In genomic region chr10:71731791-71732190, GRCh38 we compare ENCODE assay signal across 33 cellular contexts. TPM values are rescaled to one million over a fixed set of nuclear protein-coding genes. Genes with fewer than 3 reads are reported as not detected.
DNase-seq lines count a peak whose midpoint lies in the region; ATAC-seq and TF ChIP-seq lines count a peak whose summit lies in the region.
"Had no signal": no experiment of that assay in that cellular context is flagged by ENCODE, and none has a peak within 500 bp of the region (broad histone marks: within the 10 kb centered on the region; RNA-seq: fewer than 3 reads in every experiment).

No MANE protein-coding gene starts in this region.

- H3K36me3 ChIP-seq in naive thymus-derived CD4-positive, alpha-beta T cell (ENCODE audit: control insufficient read depth in 2 of 3, insufficient read depth in 3 of 3, low read length in 3 of 3), result no peaks in the 10 kb centered on the region
- H3K36me3 ChIP-seq in body of pancreas (replicated peaks in 1 of 2; ENCODE audit: insufficient read depth in 1 of 2, low read depth in 2 of 2) (no peaks in the 10 kb centered on the region), testis (ENCODE audit: low read depth, missing control alignments) (no peaks in the 10 kb centered on the region)
- H3K36me3 ChIP-seq: left lung, upper lobe of left lung had no signal

- H3K27ac Mint-ChIP-seq in activated naive CD4-positive, alpha-beta T cell treated with anti-CD3 and anti-CD28 coated beads, Interleukin-2, amount 50 U/mL, for 24 hours, result peak overlapping the region; percentile 92
- H3K27ac Mint-ChIP-seq in activated T-helper 17 cell treated with anti-CD3 and anti-CD28 coated beads, Interleukin-2, amount 50 U/mL, for 72 hours, result peak overlapping the region; percentile 85
- peak overlapping the region in 8 of 9 donors; percentile 32 to 98 (median 81) for H3K27ac Mint-ChIP-seq in naive thymus-derived CD4-positive, alpha-beta T cell
- no peak overlapping the region for H3K27ac Mint-ChIP-seq in activated T-helper 1 cell treated with anti-CD3 and anti-CD28 coated beads, Interleukin-12 subunit alpha, Interleukin-12 subunit beta, Interleukin-2, Interleukin-4 antibody, amounts not matched to agents 30 ng/mL and 10 ng/mL and 1 ng/mL, durations not matched to agents 14 hours and 24 hours and 36 hours
- H3K27ac Mint-ChIP-seq: memory B cell; T-helper 1 cell treated with Interleukin-12 subunit alpha and Interleukin-12 subunit beta and Interleukin-4 antibody, amounts not matched to agents 30 μg/mL and 1 μg/mL, for 36 hours had no signal

- H3K36me3 Mint-ChIP-seq in activated naive CD4-positive, alpha-beta T cell treated with anti-CD3 and anti-CD28 coated beads, Interleukin-2, amount 50 U/mL, for 24 hours, result peaks cover 5% of the 10 kb centered on the region
- H3K36me3 Mint-ChIP-seq in activated T-helper 17 cell treated with anti-CD3 and anti-CD28 coated beads, Interleukin-2, amount 50 U/mL, for 72 hours (ENCODE audit: low read depth), result no peaks in the 10 kb centered on the region
- H3K36me3 Mint-ChIP-seq in naive thymus-derived CD4-positive, alpha-beta T cell, result no peaks in the 10 kb centered on the region
- peaks cover 2% of the 10 kb centered on the region for H3K36me3 Mint-ChIP-seq in activated T-helper 1 cell treated with anti-CD3 and anti-CD28 coated beads, Interleukin-12 subunit alpha, Interleukin-12 subunit beta, Interleukin-2, Interleukin-4 antibody, amounts not matched to agents 30 ng/mL and 10 ng/mL and 1 ng/mL, durations not matched to agents 14 hours and 24 hours and 36 hours (ENCODE audit: low read depth)
- H3K36me3 Mint-ChIP-seq: memory B cell had no signal

- peaks cover 90 to 97% of the 10 kb centered on the region in 2 donors for H3K4me1 ChIP-seq in naive thymus-derived CD4-positive, alpha-beta T cell (ENCODE audit: control insufficient read depth in 2 of 2, insufficient read depth in 2 of 2, low read length in 2 of 2)
- H3K4me1 ChIP-seq in body of pancreas (peaks cover 31% of the 10 kb centered on the region), testis (peaks cover 18% of the 10 kb centered on the region)

- 82 to 85% methylated on average over 5 to 12 of the region's 12 CpGs for WGBS in body of pancreas, 2 donors
- 80 to 91% methylated on average over 2 to 12 of the region's 12 CpGs for WGBS in testis, 2 donors

- DNase-seq in activated naive CD4-positive, alpha-beta T cell treated with Interleukin-2 at 50 U/mL for 16 hours, result no peak
- DNase-seq in naive thymus-derived CD4-positive, alpha-beta T cell, result no peak
- DNase-seq in body of pancreas, result no peak
- no peak for DNase-seq in activated T-helper 1 cell treated with anti-CD3 and anti-CD28 coated beads, Interleukin-12 subunit alpha, Interleukin-12 subunit beta, Interleukin-2, Interleukin-4 antibody, amounts not matched to agents 30 ng/mL and 10 ng/mL and 1 ng/mL, durations not matched to agents 14 hours and 24 hours and 36 hours (ENCODE audit: low spot score)
- no peak for DNase-seq in testis
- DNase-seq: activated gamma-delta T cell treated with Interleukin-2 at 50 U/mL for 16 hours; AML-193; aorta; glutamatergic neuron; left lung; NCI-H1436 treated with DMSO at 0.1 percent for 48 hours; NCI-H2081 treated with DMSO at 0.1 percent for 48 hours; NCI-H2227 treated with DMSO at 0.1 percent for 48 hours; NCI-H526; occipital lobe; PC-3; psoas muscle; stimulated activated CD4-positive, alpha-beta T cell treated with anti-CD3 and anti-CD28 coated beads, Interleukin-12 subunit alpha, Interleukin-12 subunit beta, amount 100 ng/mL, for 4 hours; stimulated activated CD4-positive, alpha-beta T cell treated with anti-CD3 and anti-CD28 coated beads, Interleukin-2, amount 100 ng/mL, for 48 hours; upper lobe of left lung had no signal

- TF ChIP-seq POLR2A in body of pancreas (IDR thresholded peaks at IDR 0.05), result no peak
- no peak for TF ChIP-seq POLR2A in testis (IDR thresholded peaks at IDR 0.05)

- H3K27ac ChIP-seq in naive thymus-derived CD4-positive, alpha-beta T cell (ENCODE audit: low read depth, low read length), result no peak overlapping the region
- no peak overlapping the region for H3K27ac ChIP-seq in body of pancreas
- H3K27ac ChIP-seq in testis, result no peak overlapping the region
- H3K27ac ChIP-seq: coronary artery, left lung, psoas muscle, SK-N-MC, upper lobe of left lung had no signal

- no peak for TF ChIP-seq CTCF in body of pancreas (IDR thresholded peaks at IDR 0.05)
- TF ChIP-seq CTCF in testis (IDR thresholded peaks at IDR 0.05), result no peak

- H3K9me3 Mint-ChIP-seq in activated naive CD4-positive, alpha-beta T cell treated with anti-CD3 and anti-CD28 coated beads, Interleukin-2, amount 50 U/mL, for 24 hours, result no peaks in the 10 kb centered on the region
- no peaks in the 10 kb centered on the region for H3K9me3 Mint-ChIP-seq in activated T-helper 17 cell treated with anti-CD3 and anti-CD28 coated beads, Interleukin-2, amount 50 U/mL, for 72 hours
- H3K9me3 Mint-ChIP-seq in naive thymus-derived CD4-positive, alpha-beta T cell, result no peaks in the 10 kb centered on the region
- H3K9me3 Mint-ChIP-seq in activated T-helper 1 cell treated with anti-CD3 and anti-CD28 coated beads, Interleukin-12 subunit alpha, Interleukin-12 subunit beta, Interleukin-2, Interleukin-4 antibody, amounts not matched to agents 30 ng/mL and 10 ng/mL and 1 ng/mL, durations not matched to agents 14 hours and 24 hours and 36 hours, result no peaks in the 10 kb centered on the region
- H3K9me3 Mint-ChIP-seq: IgD-negative memory B cell; memory B cell; T-helper 1 cell treated with Interleukin-12 subunit alpha and Interleukin-12 subunit beta and Interleukin-4 antibody, amounts not matched to agents 30 μg/mL and 1 μg/mL, for 36 hours had no signal

- no peaks in the 10 kb centered on the region for H3K27me3 ChIP-seq in naive thymus-derived CD4-positive, alpha-beta T cell (ENCODE audit: control insufficient read depth in 2 of 2, insufficient read depth in 2 of 2, low read length in 2 of 2)
- H3K27me3 ChIP-seq in body of pancreas, result no peaks in the 10 kb centered on the region
- H3K27me3 ChIP-seq in testis, result no peaks in the 10 kb centered on the region
- H3K27me3 ChIP-seq: left lung, upper lobe of left lung had no signal

- intact Hi-C loops in naive thymus-derived CD4-positive, alpha-beta T cell (cut with micrococcal nuclease), result loop anchor here in 1 of 2 donors (10.0 kb wide), 1 partner anchor 353 kb away; the partner anchor contains the start of gene SPOCK2
- intact Hi-C loops in body of pancreas (cut with DNase I), result no loop called here
- intact Hi-C loops in activated T-helper 1 cell treated with anti-CD3 and anti-CD28 coated beads, Interleukin-12 subunit alpha, Interleukin-12 subunit beta, Interleukin-2, Interleukin-4 antibody, amounts not matched to agents 30 ng/mL and 10 ng/mL and 1 ng/mL, durations not matched to agents 14 hours and 24 hours and 36 hours (cut with micrococcal nuclease), result no loop called here
- intact Hi-C loops in testis (cut with DNase I; ENCODE audit: low total_unique reads), result no loop called here

- ATAC-seq in activated T-helper 17 cell treated with anti-CD3 and anti-CD28 coated beads, Interleukin-2, amount 50 U/mL, for 72 hours (replicated peaks), result no peak
- ATAC-seq in naive thymus-derived CD4-positive, alpha-beta T cell, result no peak
- ATAC-seq in body of pancreas, result no peak
- no peak for ATAC-seq in activated CD4-positive, CD25-positive, alpha-beta regulatory T cell treated with anti-CD3 and anti-CD28 coated beads, Interleukin-2, amount 50 U/mL, for 24 hours
- ATAC-seq: GM12878, left lung, PC-3, psoas muscle, sciatic nerve had no signal

- CTCF ChIA-PET in naive thymus-derived CD4-positive, alpha-beta T cell (lab: Charles Lee), result interaction anchor here (0.8 to 2.7 kb wide), 8 partner anchors 11 to 417 kb away, joined by 3 to 13 read pairs (median 7); partner anchors contain the start of gene VSIR

- H3K4me3 Mint-ChIP-seq in activated naive CD4-positive, alpha-beta T cell treated with anti-CD3 and anti-CD28 coated beads, Interleukin-2, amount 50 U/mL, for 24 hours, result no peak overlapping the region
- H3K4me3 Mint-ChIP-seq in activated T-helper 17 cell treated with anti-CD3 and anti-CD28 coated beads, Interleukin-2, amount 50 U/mL, for 72 hours, result peak overlapping the region; percentile 24
- peak overlapping the region in 5 of 10 donors; percentile 9 to 88 (median 53) for H3K4me3 Mint-ChIP-seq in naive thymus-derived CD4-positive, alpha-beta T cell
- no peak overlapping the region for H3K4me3 Mint-ChIP-seq in activated T-helper 1 cell treated with anti-CD3 and anti-CD28 coated beads, Interleukin-12 subunit alpha, Interleukin-12 subunit beta, Interleukin-2, Interleukin-4 antibody, amounts not matched to agents 30 ng/mL and 10 ng/mL and 1 ng/mL, durations not matched to agents 14 hours and 24 hours and 36 hours
- H3K4me3 Mint-ChIP-seq: memory B cell; T-helper 1 cell treated with Interleukin-12 subunit alpha and Interleukin-12 subunit beta and Interleukin-4 antibody, amounts not matched to agents 30 μg/mL and 1 μg/mL, for 36 hours had no signal

- H3K4me1 Mint-ChIP-seq in activated naive CD4-positive, alpha-beta T cell treated with anti-CD3 and anti-CD28 coated beads, Interleukin-2, amount 50 U/mL, for 24 hours, result peaks cover 93% of the 10 kb centered on the region
- H3K4me1 Mint-ChIP-seq in activated T-helper 17 cell treated with anti-CD3 and anti-CD28 coated beads, Interleukin-2, amount 50 U/mL, for 72 hours, result peaks cover 39% of the 10 kb centered on the region
- H3K4me1 Mint-ChIP-seq in naive thymus-derived CD4-positive, alpha-beta T cell, result peaks cover 62 to 99% (median 82%) of the 10 kb centered on the region in 7 donors
- H3K4me1 Mint-ChIP-seq in activated T-helper 1 cell treated with anti-CD3 and anti-CD28 coated beads, Interleukin-12 subunit alpha, Interleukin-12 subunit beta, Interleukin-2, Interleukin-4 antibody, amounts not matched to agents 30 ng/mL and 10 ng/mL and 1 ng/mL, durations not matched to agents 14 hours and 24 hours and 36 hours (ENCODE audit: low read depth), result peaks cover 71% of the 10 kb centered on the region

- no peaks in the 10 kb centered on the region for H3K9me3 ChIP-seq in naive thymus-derived CD4-positive, alpha-beta T cell (ENCODE audit: control insufficient read depth in 2 of 3, low read length in 3 of 3)
- H3K9me3 ChIP-seq in body of pancreas (no peaks in the 10 kb centered on the region), testis (no peaks in the 10 kb centered on the region)
- H3K9me3 ChIP-seq: left lung, psoas muscle, upper lobe of left lung had no signal

- no peaks in the 10 kb centered on the region for H3K27me3 Mint-ChIP-seq in activated naive CD4-positive, alpha-beta T cell treated with anti-CD3 and anti-CD28 coated beads, Interleukin-2, amount 50 U/mL, for 24 hours
- H3K27me3 Mint-ChIP-seq in activated T-helper 17 cell treated with anti-CD3 and anti-CD28 coated beads, Interleukin-2, amount 50 U/mL, for 72 hours, result no peaks in the 10 kb centered on the region
- no peaks in the 10 kb centered on the region for H3K27me3 Mint-ChIP-seq in naive thymus-derived CD4-positive, alpha-beta T cell
- H3K27me3 Mint-ChIP-seq in activated T-helper 1 cell treated with anti-CD3 and anti-CD28 coated beads, Interleukin-12 subunit alpha, Interleukin-12 subunit beta, Interleukin-2, Interleukin-4 antibody, amounts not matched to agents 30 ng/mL and 10 ng/mL and 1 ng/mL, durations not matched to agents 14 hours and 24 hours and 36 hours (ENCODE audit: insufficient read depth), result no peaks in the 10 kb centered on the region
- H3K27me3 Mint-ChIP-seq: IgD-negative memory B cell, memory B cell had no signal

- POLR2A ChIA-PET in naive thymus-derived CD4-positive, alpha-beta T cell (lab: Charles Lee), result interaction anchor here (1.3 to 23.5 kb wide), 7 partner anchors 11 to 40 kb away, joined by 3 to 521 read pairs (median 41); partner anchors contain the start of genes C10orf105 and VSIR

- H3K4me3 ChIP-seq in naive thymus-derived CD4-positive, alpha-beta T cell (ENCODE audit: low read length), result no peak overlapping the region
- H3K4me3 ChIP-seq in body of pancreas (no peak overlapping the region), testis (no peak overlapping the region)
- H3K4me3 ChIP-seq: coronary artery, GM12878, left lung, psoas muscle, SK-N-MC, upper lobe of left lung had no signal

RNA-seq across cellular contexts. Expression of gene C10orf105, which starts 12.2 kb away (rescaled TPM):
- 1 to 10 TPM in 1 of 2 donors, under 1 TPM in 1; 0.04 to 1.0 TPM for total RNA-seq in activated T-helper 17 cell treated with anti-CD3 and anti-CD28 coated beads, Interleukin-2, amount 50 U/mL, for 72 hours
- total RNA-seq in naive thymus-derived CD4-positive, alpha-beta T cell, result 1 to 10 TPM in 1 of 5 experiments, under 1 TPM in 4; 0.13 to 1.0 (median 0.19) TPM
- not detected for polyA plus RNA-seq in naive thymus-derived CD4-positive, alpha-beta T cell
- total RNA-seq in body of pancreas, result not detected
- total RNA-seq in activated T-helper 1 cell treated with anti-CD3 and anti-CD28 coated beads, Interleukin-12 subunit alpha, Interleukin-12 subunit beta, Interleukin-2, Interleukin-4 antibody, amounts not matched to agents 30 ng/mL and 10 ng/mL and 1 ng/mL, durations not matched to agents 14 hours and 24 hours and 36 hours, result 0.18 and 0.32 TPM in 2 replicates
- total RNA-seq in testis, result under 1 TPM; 0.47 to 0.87 TPM
- polyA plus RNA-seq in testis (ENCODE audit: insufficient read depth, low read depth, low replicate concordance), result 1.7 TPM
- total RNA-seq: A673, cardiac septum, H4, PC-3, psoas muscle had no signal
- polyA plus RNA-seq: aorta, IgD-negative memory B cell had no signal

RNA-seq across cellular contexts. Expression of gene VSIR, which starts 41.5 kb away (rescaled TPM):
- total RNA-seq in activated T-helper 17 cell treated with anti-CD3 and anti-CD28 coated beads, Interleukin-2, amount 50 U/mL, for 72 hours, result 100 to 1,000 TPM in 1 of 2 donors, 10 to 100 TPM in 1; 27.9 to 125 TPM
- 100 to 1,000 TPM in 3 of 5 experiments, 10 to 100 TPM in 2; 91.1 to 271 (median 101) TPM for total RNA-seq in naive thymus-derived CD4-positive, alpha-beta T cell
- 100 to 1,000 TPM; 220 to 300 TPM for polyA plus RNA-seq in naive thymus-derived CD4-positive, alpha-beta T cell
- total RNA-seq in body of pancreas (10 to 100 TPM; 14.8 to 17.1 TPM), testis (10 to 100 TPM; 26.1 to 54.6 TPM)
- total RNA-seq in activated T-helper 1 cell treated with anti-CD3 and anti-CD28 coated beads, Interleukin-12 subunit alpha, Interleukin-12 subunit beta, Interleukin-2, Interleukin-4 antibody, amounts not matched to agents 30 ng/mL and 10 ng/mL and 1 ng/mL, durations not matched to agents 14 hours and 24 hours and 36 hours, result 114 and 115 TPM in 2 replicates
- 54.4 TPM for polyA plus RNA-seq in testis (ENCODE audit: insufficient read depth, low read depth, low replicate concordance)
- total RNA-seq: A673 had no signal
